In the genomic region with DNA sequence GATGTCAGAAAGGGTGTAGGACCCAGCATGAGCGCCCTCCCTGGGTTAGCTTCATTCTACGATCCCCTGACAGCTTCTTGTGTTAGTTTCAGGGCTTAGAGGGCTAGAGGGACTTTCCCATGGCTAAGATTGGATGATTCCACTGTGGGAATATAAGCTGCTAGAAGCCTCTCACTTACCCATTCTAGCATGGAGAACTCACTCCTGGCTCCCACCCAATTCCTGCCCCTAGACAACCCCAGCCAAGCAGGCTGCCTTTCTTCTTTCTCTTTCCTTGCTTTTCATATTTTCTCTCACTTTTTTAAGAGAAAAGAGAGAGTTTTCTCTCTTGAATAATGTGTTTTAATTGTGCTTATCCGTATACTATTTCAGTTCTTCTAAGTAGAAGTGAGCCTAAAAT, we compare ENCODE assay signal across 24 cellular contexts.
"Had no signal": no experiment of that assay in that cellular context is flagged by ENCODE, and none has a peak within 500 bp of the region (broad histone marks: within the 10 kb centered on the region; RNA-seq: fewer than 3 reads in every experiment).

No MANE protein-coding gene starts in this region.

- H3K9me3 ChIP-seq: colonic mucosa, esophagus muscularis mucosa, gastrocnemius medialis had no signal

- H3K36me3 ChIP-seq: colonic mucosa, esophagus muscularis mucosa, esophagus squamous epithelium, gastrocnemius medialis, gastroesophageal sphincter, heart left ventricle, heart right ventricle had no signal

- H3K4me3 ChIP-seq: colonic mucosa, coronary artery, dorsolateral prefrontal cortex, esophagus muscularis mucosa, esophagus squamous epithelium, gastrocnemius medialis, gastroesophageal sphincter, heart left ventricle, heart right ventricle had no signal

- ATAC-seq: effector memory CD8-positive, alpha-beta T cell; esophagus mucosa; foreskin keratinocyte; gastrocnemius medialis; gastroesophageal sphincter; heart left ventricle; heart right ventricle had no signal

- H3K27ac ChIP-seq: colonic mucosa, coronary artery, dorsolateral prefrontal cortex, epithelial cell of prostate, esophagus muscularis mucosa, esophagus squamous epithelium, foreskin keratinocyte, gastrocnemius medialis, gastroesophageal sphincter, heart left ventricle, heart right ventricle had no signal

- DNase-seq: colonic mucosa; cortex of kidney; dermis blood vessel endothelial cell; dorsolateral prefrontal cortex; effector CD4-positive, alpha-beta T cell; effector CD8-positive, alpha-beta T cell; effector memory CD4-positive, alpha-beta T cell; effector memory CD8-positive, alpha-beta T cell; endodermal cell; erythroblast; esophagus squamous epithelium; foreskin fibroblast; foreskin keratinocyte; foreskin melanocyte; gastrocnemius medialis; glutamatergic neuron; head of caudate nucleus; heart left ventricle; heart right ventricle had no signal

- H3K27me3 ChIP-seq: colonic mucosa, dorsolateral prefrontal cortex, esophagus muscularis mucosa, esophagus squamous epithelium, foreskin keratinocyte, gastrocnemius medialis, gastroesophageal sphincter, heart left ventricle, heart right ventricle had no signal

- H3K4me1 ChIP-seq: colonic mucosa, esophagus muscularis mucosa, esophagus squamous epithelium, foreskin keratinocyte, gastrocnemius medialis, gastroesophageal sphincter, heart left ventricle, heart right ventricle had no signal
